In genomic region chr10:44426247-44427034, GRCh38 we compare ENCODE assay signal across 1 cellular context.
TF ChIP-seq lines count a peak whose summit lies in the region.

No MANE protein-coding gene starts in this region.

TF ChIP-seq in HepG2, 621 proteins besides CTCF, POLR2A, EP300 and RAD21 (continued from another document):
- TF ChIP-seq ZBTB49 (CRISPR knock-in tag; IDR thresholded peaks at IDR 0.05; ENCODE audit: borderline replicate concordance), result no peak
- no peak for TF ChIP-seq ZNF138 (CRISPR knock-in tag; IDR thresholded peaks at IDR 0.05; ENCODE audit: low read depth)
- no peak for TF ChIP-seq PREB (CRISPR knock-in tag; IDR thresholded peaks at IDR 0.05)
- no peak for TF ChIP-seq DDIT3 (CRISPR knock-in tag; IDR thresholded peaks at IDR 0.05)
TF ChIP-seq in HepG2: peak in this region for 0.
